Comparison of ENCODE assay signal across 25 cellular contexts in genomic region chr11:111465400-111465799, GRCh38. TPM values are rescaled to one million over a fixed set of nuclear protein-coding genes. Genes with fewer than 3 reads are reported as not detected.
DNase-seq lines count a peak whose midpoint lies in the region; ATAC-seq and TF ChIP-seq lines count a peak whose summit lies in the region.
"Had no signal": no experiment of that assay in that cellular context is flagged by ENCODE, and none has a peak within 500 bp of the region (broad histone marks: within the 10 kb centered on the region; RNA-seq: fewer than 3 reads in every experiment).

No MANE protein-coding gene starts in this region.

- no peak overlapping the region for H3K27ac ChIP-seq in brain microvascular endothelial cell
- no peak overlapping the region for H3K27ac ChIP-seq in foreskin keratinocyte
- H3K27ac ChIP-seq: epithelial cell of prostate, left lung, parathyroid adenoma, testis had no signal

- peak; percentile 82 for DNase-seq in EL
- DNase-seq in NCI-H226, result peak; percentile 31
- DNase-seq in brain microvascular endothelial cell, result peak; percentile 14
- peak; percentile 63 to 84 for DNase-seq in foreskin keratinocyte
- DNase-seq in activated CD4-positive, alpha-beta T cell treated with anti-CD3 and anti-CD28 coated beads, Interleukin-2, amount 50 U/mL, for 4 hours, result no peak
- DNase-seq in NCI-H146 treated with DMSO at 0.1 percent for 48 hours (lab: John Stamatoyannopoulos, UW; ENCODE audit: unreplicated experiment), result no peak
- no peak for DNase-seq in SW 1271 (lab: John Stamatoyannopoulos, UW)
- DNase-seq: activated CD4-positive, alpha-beta T cell treated with anti-CD3 and anti-CD28 coated beads for 4 hours; activated CD8-positive, alpha-beta memory T cell treated with anti-CD3 and anti-CD28 coated beads, Interleukin-2, amount 10 ng/mL, durations not matched to agents 7 days and 5 days; CD4-positive, alpha-beta memory T cell; left lung; natural killer cell; NCI-H1417; NCI-H526; Right ventricle myocardium superior; testis had no signal

- ATAC-seq in foreskin keratinocyte (peak; percentile 92), HG03571 (IDR thresholded peaks at IDR 0.05; ENCODE audit: unreplicated experiment) (no peak)
- ATAC-seq: activated CD8-positive, alpha-beta memory T cell treated with anti-CD3 and anti-CD28 coated beads, Interleukin-2, amount 10 ng/mL, durations not matched to agents 7 days and 5 days; left lung; natural killer cell; sciatic nerve; stimulated activated effector memory CD8-positive, alpha-beta T cell treated with anti-CD3 and anti-CD28 coated beads, Interleukin-12 subunit alpha, Interleukin-12 subunit beta, amount 100 ng/mL, for 72 hours had no signal

- H3K4me1 ChIP-seq in foreskin keratinocyte, result peaks cover 6% of the 10 kb centered on the region
- H3K4me1 ChIP-seq: HAP-1, left lung, parathyroid adenoma, testis had no signal

- in situ Hi-C loops in brain microvascular endothelial cell (cut with HindIII; ENCODE audit: low pct_ligation_motif_present, low sequenced_read_pairs), result no loop called here

- H3K27me3 ChIP-seq in brain microvascular endothelial cell (replicated peaks) (no peaks in the 10 kb centered on the region), foreskin keratinocyte (peaks cover 9% of the 10 kb centered on the region)
- H3K27me3 ChIP-seq: left lung, testis had no signal

- no peaks in the 10 kb centered on the region for H3K36me3 ChIP-seq in brain microvascular endothelial cell (replicated peaks)
- H3K36me3 ChIP-seq: HAP-1, left lung had no signal

- TF ChIP-seq CTCF in brain microvascular endothelial cell (IDR thresholded peaks at IDR 0.05; ENCODE audit: low read depth, low read length, missing control alignments) (no peak), foreskin keratinocyte (conservative IDR thresholded peaks at IDR 0.05) (no peak)

- no peak overlapping the region for H3K4me3 ChIP-seq in brain microvascular endothelial cell (ENCODE audit: low read depth, low read length)
- H3K4me3 ChIP-seq: HAP-1, left lung, testis had no signal

RNA-seq across cellular contexts. Expression of gene BTG4, which starts 46.8 kb away (rescaled TPM):
- total RNA-seq in foreskin keratinocyte, result 0.14 and 0.24 TPM in 2 replicates
- polyA plus RNA-seq in foreskin keratinocyte, result 0.10 TPM in 1 of 2 replicates, not detected in the other
- total RNA-seq: activated T-helper 1 cell treated with anti-CD3 and anti-CD28 coated beads, Interleukin-12 subunit alpha, Interleukin-12 subunit beta, Interleukin-2, Interleukin-4 antibody, amounts not matched to agents 30 ng/mL and 10 ng/mL and 1 ng/mL, durations not matched to agents 14 hours and 24 hours and 36 hours; CD4-positive, alpha-beta memory T cell; left lung; mesothelial cell of epicardium; natural killer cell; Right ventricle myocardium superior; sciatic nerve had no signal
- polyA plus RNA-seq: AG04450; CD4-positive, alpha-beta memory T cell had no signal

RNA-seq across cellular contexts. Expression of gene HOATZ, which starts 49.2 kb away (rescaled TPM):
- not detected in 2 replicates for total RNA-seq in foreskin keratinocyte
- polyA plus RNA-seq in foreskin keratinocyte, result not detected in 2 replicates
- total RNA-seq: activated CD8-positive, alpha-beta memory T cell treated with anti-CD3 and anti-CD28 coated beads, Interleukin-2, amount 10 ng/mL, durations not matched to agents 7 days and 5 days; activated T-helper 1 cell treated with anti-CD3 and anti-CD28 coated beads, Interleukin-12 subunit alpha, Interleukin-12 subunit beta, Interleukin-2, Interleukin-4 antibody, amounts not matched to agents 30 ng/mL and 10 ng/mL and 1 ng/mL, durations not matched to agents 14 hours and 24 hours and 36 hours; CD4-positive, alpha-beta memory T cell; mesothelial cell of epicardium; natural killer cell; Right ventricle myocardium superior; sciatic nerve had no signal
- polyA plus RNA-seq: CD4-positive, alpha-beta memory T cell had no signal

Comparison
In these comparisons a context has a peak if more than half of its experiments do, and no peak if none do; other contexts are left out.
1. DNase-seq: peak in EL (single experiment), NCI-H226 (single experiment), brain microvascular endothelial cell (single experiment) and foreskin keratinocyte (2 of 2); none in activated CD4-positive, alpha-beta T cell treated with anti-CD3 and anti-CD28 coated beads, Interleukin-2, amount 50 U/mL, for 4 hours (0 of 2), NCI-H146 treated with DMSO at 0.1 percent for 48 hours (single experiment) and SW 1271 (0 of 2).